In the genomic region with DNA sequence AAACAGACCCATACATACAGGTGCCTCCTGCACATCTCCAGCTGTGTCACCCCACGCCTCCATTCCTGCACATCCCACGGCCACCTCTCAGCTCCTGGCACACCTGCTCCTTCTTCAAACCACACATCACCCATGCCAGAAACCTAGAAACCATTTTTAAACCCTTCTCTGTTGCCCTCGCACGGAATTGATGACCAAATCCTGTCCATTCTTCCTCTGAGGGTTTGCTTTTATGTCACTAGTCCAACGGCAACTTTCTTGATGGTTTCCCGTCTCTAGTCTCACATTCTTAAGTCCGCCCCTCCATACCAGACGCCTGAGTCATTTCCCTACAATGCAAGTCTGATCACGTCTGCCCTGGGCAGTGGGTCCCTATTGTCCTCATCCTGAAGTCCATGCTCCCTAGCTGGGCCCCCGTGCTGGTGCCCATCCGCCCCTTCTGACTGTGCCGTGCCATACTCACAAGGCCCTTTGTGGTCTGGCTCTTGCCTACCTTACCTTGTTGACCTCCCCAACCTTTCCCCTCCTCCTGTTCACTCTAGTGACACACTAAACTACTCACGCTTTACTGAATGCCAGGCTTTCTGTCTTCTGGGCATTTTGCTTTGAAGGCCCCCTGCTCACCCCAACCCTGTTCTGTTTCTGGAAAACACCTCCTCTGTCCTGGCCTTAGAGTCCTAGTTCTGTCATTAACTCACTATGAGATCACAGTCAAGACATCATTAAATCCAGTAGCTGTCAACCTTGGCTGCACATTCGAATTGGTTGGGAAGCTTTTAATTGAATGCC, we compare ENCODE assay signal across 8 cellular contexts. TPM values are rescaled to one million over a fixed set of nuclear protein-coding genes. Genes with fewer than 3 reads are reported as not detected.
A peak's percentile ranks its signal among the peaks of the same experiment; 100 is the strongest.
DNase-seq lines count a peak whose midpoint lies in the region; ATAC-seq, FAIRE-seq and TF ChIP-seq lines count a peak whose summit lies in the region.

No MANE protein-coding gene starts in this region.

- no peak for TF ChIP-seq EP300 in sigmoid colon (IDR thresholded peaks at IDR 0.05)

- H3K27ac ChIP-seq in sigmoid colon: peak overlapping the region; percentile 51 to 86 (median 80)

- ATAC-seq in GM21825 (IDR thresholded peaks at IDR 0.05; ENCODE audit: unreplicated experiment): no peak

- H3K27me3 ChIP-seq in sigmoid colon: no peaks in the 10 kb centered on the region

- WGBS in sigmoid colon, 2 donors: 80 to 81% methylated on average over 14 of the region's 14 CpGs

- H3K9me3 ChIP-seq in sigmoid colon: no peaks in the 10 kb centered on the region

- FAIRE-seq in GM19239 (lab: Jason Lieb, UNC): no peak

- no peaks in the 10 kb centered on the region for H3K36me3 ChIP-seq in sigmoid colon

- H3K4me3 ChIP-seq in fibroblast of pulmonary artery (replicated peaks; ENCODE audit: low read depth, low read length) (no peak overlapping the region), sigmoid colon (no peak overlapping the region)

- H3K4me1 ChIP-seq in sigmoid colon: peaks cover 0 to 66% (median 57%) of the 10 kb centered on the region in 4 donors

- DNase-seq in NCI-H2196 (lab: John Stamatoyannopoulos, UW; ENCODE audit: unreplicated experiment) (peak; percentile 20), NCI-H2196 treated with DMSO at 0.1 percent for 48 hours (lab: John Stamatoyannopoulos, UW; ENCODE audit: unreplicated experiment) (no peak), T1000 (lab: John Stamatoyannopoulos, UW) (peak; percentile 79), fibroblast of pulmonary artery (ENCODE audit: low read depth) (peak; percentile 98), sigmoid colon (no peak), GM19239 (ENCODE audit: insufficient read length, low spot score) (no peak), cortex of kidney (lab: John Stamatoyannopoulos, UW) (no peak)

- intact Hi-C loops in sigmoid colon (cut with DNase I): no loop called here

- TF ChIP-seq CTCF in fibroblast of pulmonary artery (IDR thresholded peaks at IDR 0.05; ENCODE audit: low read length, missing control alignments) (no peak), sigmoid colon (IDR thresholded peaks at IDR 0.05) (no peak)

- no peak for TF ChIP-seq POLR2A in sigmoid colon (IDR thresholded peaks at IDR 0.05)

RNA-seq across cellular contexts. Expression of gene SLC2A1, which starts 17.6 kb away (rescaled TPM):
- total RNA-seq in sigmoid colon: 10 to 100 TPM in 3 of 4 donors, 1 to 10 TPM in 1; 7.7 to 33.5 (median 15.3) TPM
- polyA plus RNA-seq in sigmoid colon: 10 to 100 TPM in 1 of 3 donors, 1 to 10 TPM in 2; 4.2 to 44.9 (median 8.8) TPM

Comparison
In these comparisons a context has a peak if more than half of its experiments do, and no peak if none do; other contexts are left out.
1. DNase-seq: peak in NCI-H2196 (single experiment), T1000 (single experiment) and fibroblast of pulmonary artery (single experiment); none in NCI-H2196 treated with DMSO at 0.1 percent for 48 hours (single experiment), sigmoid colon (single experiment), GM19239 (single experiment) and cortex of kidney (single experiment).